In genomic region chr12:40168419-40168818, GRCh38 we compare ENCODE assay signal across 8 cellular contexts. TPM values are rescaled to one million over a fixed set of nuclear protein-coding genes. Genes with fewer than 3 reads are reported as not detected.
DNase-seq lines count a peak whose midpoint lies in the region; ATAC-seq lines count a peak whose summit lies in the region.
"Not testable (repeated sequence)": the region's sequence is repeated elsewhere in the genome, so short reads cannot be mapped to it uniquely, and the experiment has no call there.
"Had no signal": no experiment of that assay in that cellular context is flagged by ENCODE, and none has a peak within 500 bp of the region (broad histone marks: within the 10 kb centered on the region; RNA-seq: fewer than 3 reads in every experiment).

No MANE protein-coding gene starts in this region.

- intact Hi-C loops in activated CD4-positive, alpha-beta T cell treated with anti-CD3 and anti-CD28 coated beads, Interleukin-2, amount 10 ng/mL, durations not matched to agents 24 days and 14 days (cut with micrococcal nuclease), result loop anchor here (2.0 kb wide), 1 partner anchor 16 kb away; no protein-coding TSS in a partner anchor

- ATAC-seq in GM18868 (IDR thresholded peaks at IDR 0.05; ENCODE audit: unreplicated experiment), result peak; percentile 29
- ATAC-seq in GM19438 (IDR thresholded peaks at IDR 0.05; ENCODE audit: low read depth, unreplicated experiment), result peak; percentile 35
- peak; percentile 23 for ATAC-seq in GM21576 (IDR thresholded peaks at IDR 0.05; ENCODE audit: unreplicated experiment)
- ATAC-seq in HG02840 (IDR thresholded peaks at IDR 0.05; ENCODE audit: low FRiP score, unreplicated experiment), result peak; percentile 31
- ATAC-seq in HG03097 (IDR thresholded peaks at IDR 0.05; ENCODE audit: low FRiP score, unreplicated experiment), result peak; percentile 23
- ATAC-seq in HG03460 (IDR thresholded peaks at IDR 0.05; ENCODE audit: unreplicated experiment), result peak; percentile 27

- H3K4me3 Mint-ChIP-seq in activated CD4-positive, alpha-beta T cell treated with anti-CD3 and anti-CD28 coated beads, Interleukin-2, amount 10 ng/mL, durations not matched to agents 24 days and 14 days, result peak overlapping the region; percentile 32

- H3K9me3 Mint-ChIP-seq in activated CD4-positive, alpha-beta T cell treated with anti-CD3 and anti-CD28 coated beads, Interleukin-2, amount 10 ng/mL, durations not matched to agents 24 days and 14 days, result peaks cover 13% of the 10 kb centered on the region

- peaks cover 23% of the 10 kb centered on the region for H3K27me3 Mint-ChIP-seq in activated CD4-positive, alpha-beta T cell treated with anti-CD3 and anti-CD28 coated beads, Interleukin-2, amount 10 ng/mL, durations not matched to agents 24 days and 14 days

- H3K4me1 Mint-ChIP-seq in activated CD4-positive, alpha-beta T cell treated with anti-CD3 and anti-CD28 coated beads, Interleukin-2, amount 10 ng/mL, durations not matched to agents 24 days and 14 days, result peaks cover 19% of the 10 kb centered on the region

- DNase-seq in activated CD4-positive, alpha-beta T cell treated with anti-CD3 and anti-CD28 coated beads, Interleukin-2, amount 10 ng/mL, durations not matched to agents 24 days and 14 days, result peak; percentile 59

- H3K36me3 Mint-ChIP-seq in activated CD4-positive, alpha-beta T cell treated with anti-CD3 and anti-CD28 coated beads, Interleukin-2, amount 10 ng/mL, durations not matched to agents 24 days and 14 days (ENCODE audit: low read depth), result not testable (repeated sequence)

- not testable (repeated sequence) for H3K27ac Mint-ChIP-seq in activated CD4-positive, alpha-beta T cell treated with anti-CD3 and anti-CD28 coated beads, Interleukin-2, amount 10 ng/mL, durations not matched to agents 24 days and 14 days

RNA-seq across cellular contexts. Expression of gene LRRK2, which starts 56.4 kb away (rescaled TPM):
- not detected in 2 replicates for total RNA-seq in activated CD4-positive, alpha-beta T cell treated with anti-CD3 and anti-CD28 coated beads, Interleukin-2, amount 10 ng/mL, durations not matched to agents 24 days and 14 days
- total RNA-seq: activated CD4-positive, alpha-beta T cell treated with anti-CD3 and anti-CD28 coated beads for 36 hours had no signal

Comparison
In these comparisons a context has a peak if more than half of its experiments do, and no peak if none do; other contexts are left out.
1. Peak in every context shown above with its lines: DNase-seq and ATAC-seq.